Comparison of ENCODE assay signal across 8 cellular contexts in genomic region chr12:111135293-111135832, GRCh38.
"Had no signal": no experiment of that assay in that cellular context is flagged by ENCODE, and none has a peak within 500 bp of the region (broad histone marks: within the 10 kb centered on the region; RNA-seq: fewer than 3 reads in every experiment).

No MANE protein-coding gene starts in this region.

- ATAC-seq: GM12878 had no signal

- FAIRE-seq: G401.6, GM12878, GM12891, GM12892, GM18507, GM19239 had no signal

- H3K4me3 ChIP-seq: GM12878 had no signal

- DNase-seq: GDM1, GF-D8 had no signal
